8 cellular contexts compared by ENCODE assay signal in genomic region chr5:149486726-149487635, GRCh38.
DNase-seq lines count a peak whose midpoint lies in the region; ATAC-seq, FAIRE-seq and TF ChIP-seq lines count a peak whose summit lies in the region.

No MANE protein-coding gene starts in this region.

- peak overlapping the region; percentile 60 for H3K9ac ChIP-seq in HCT116 (ENCODE audit: low read length)
- no peak overlapping the region for H3K9ac ChIP-seq in GM12878 (ENCODE audit: control insufficient read depth, insufficient read depth, low read length)
- H3K9ac ChIP-seq in stomach smooth muscle (ENCODE audit: low read length in 2 of 2) = peak overlapping the region; percentile 37 to 39

- no peak overlapping the region for H3K4me3 ChIP-seq in HCT116 (replicated peaks in 1 of 2; ENCODE audit: low read depth in 1 of 2, low read length in 2 of 2)
- no peak overlapping the region for H3K4me3 ChIP-seq in GM12878
- no peak overlapping the region for H3K4me3 ChIP-seq in kidney epithelial cell (ENCODE audit: low read depth, low read length)
- peak overlapping the region in 1 of 2 donors; percentile 21 for H3K4me3 ChIP-seq in stomach smooth muscle (ENCODE audit: low read length in 2 of 2)

- peaks cover 28 to 75% of the 10 kb centered on the region in 2 experiments for H3K4me1 ChIP-seq in HCT116 (ENCODE audit: control insufficient read depth in 1 of 2, insufficient read depth in 2 of 2, low read length in 2 of 2)
- no peaks in the 10 kb centered on the region for H3K4me1 ChIP-seq in GM12878 (ENCODE audit: control insufficient read depth, insufficient read depth, low read length)
- peaks cover 58% of the 10 kb centered on the region for H3K4me1 ChIP-seq in stomach smooth muscle (ENCODE audit: control insufficient read depth, insufficient read depth, low read length)

- H3K27ac ChIP-seq in HCT116 (ENCODE audit: low read depth, low read length) (peak overlapping the region; percentile 65; the same call in 1 of the 2 replicates), GM12878 (ENCODE audit: control insufficient read depth, insufficient read depth) (no peak overlapping the region), stomach smooth muscle (ENCODE audit: low read length) (peak overlapping the region; percentile 91)

- TF ChIP-seq EP300 in GM12878 (IDR thresholded peaks at IDR 0.05; ENCODE audit: borderline replicate concordance in 1 of 2, control insufficient read depth in 1 of 2, low read depth in 2 of 2, low read length in 2 of 2) = no peak

- WGBS in GM12878 (ENCODE audit: insufficient coverage, insufficient replicate concordance, low lambda C conversion rate, missing lambda C conversion rate) = 47% methylated on average over 5 of the region's 5 CpGs

- in situ Hi-C loops in GM12878 (cut with MboI) = no loop called here

- DNase-seq in HCT116 (ENCODE audit: low read depth, low spot score) (no peak), GM12878 (ENCODE audit: low read depth, low spot score) (no peak), kidney epithelial cell (ENCODE audit: low read depth) (peak; percentile 34), erythroblast (lab: John Stamatoyannopoulos, UW) (no peak), GM19238 (ENCODE audit: insufficient read length, low spot score) (no peak), NCI-H1436 (lab: John Stamatoyannopoulos, UW) (no peak)
- DNase-seq in activated naive CD4-positive, alpha-beta T cell (lab: John Stamatoyannopoulos, UW) = no peak

- RAD21 ChIA-PET in HCT116 (lab: Charles Lee; ENCODE audit: low non-redundant PET in 1 of 2, low total read pairs in 2 of 2, uncharacterized antibody in 2 of 2, unreplicated experiment in 2 of 2) = interaction anchor here in 1 of 2 experiments (0.5 kb wide), 1 partner anchor 42 kb away, joined by 5 read pairs; no protein-coding TSS in a partner anchor
- RAD21 ChIA-PET in GM12878 (lab: Charles Lee; ENCODE audit: unreplicated experiment) = interaction anchor here (1.5 kb wide), 1 partner anchor 131 kb away, joined by 4 read pairs; no protein-coding TSS in a partner anchor

- no peak for TF ChIP-seq POLR2A in HCT116 (IDR thresholded peaks at IDR 0.05; ENCODE audit: borderline replicate concordance, extremely low read depth, insufficient read depth, insufficient read length)
- TF ChIP-seq POLR2A in GM12878 (IDR thresholded peaks at IDR 0.05; ENCODE audit: low read depth, low read length) = no peak
- no peak for TF ChIP-seq POLR2A in erythroblast (IDR thresholded peaks at IDR 0.05; ENCODE audit: low read length)

- H3K79me2 ChIP-seq in HCT116 (ENCODE audit: insufficient read depth, low read length) = no peaks in the 10 kb centered on the region
- H3K79me2 ChIP-seq in GM12878 (ENCODE audit: control insufficient read depth, insufficient read depth, low read length) = no peaks in the 10 kb centered on the region

- TF ChIP-seq CTCF in HCT116 (IDR thresholded peaks at IDR 0.05 in 2 of 3, conservative IDR thresholded peaks at IDR 0.05 in 1 of 3; ENCODE audit: borderline replicate concordance in 1 of 3, insufficient read depth in 1 of 3, low read depth in 2 of 3, low read length in 2 of 3) (no peak), GM12878 (IDR thresholded peaks at IDR 0.05 in 2 of 3, conservative IDR thresholded peaks at IDR 0.05 in 1 of 3; ENCODE audit: control insufficient read depth in 2 of 3, extremely low read depth in 1 of 3, insufficient read depth in 1 of 3, low read depth in 3 of 3, low read length in 3 of 3) (no peak), kidney epithelial cell (IDR thresholded peaks at IDR 0.05; ENCODE audit: insufficient read depth, low read length, poor library complexity, severe bottlenecking) (no peak)

- H3K36me3 ChIP-seq in HCT116 (ENCODE audit: control insufficient read depth in 1 of 2, insufficient read depth in 2 of 2, low read length in 2 of 2) (no peaks in the 10 kb centered on the region), GM12878 (ENCODE audit: control insufficient read depth in 2 of 2, insufficient read depth in 2 of 2, low read length in 1 of 2) (no peaks in the 10 kb centered on the region), kidney epithelial cell (ENCODE audit: control insufficient read depth, insufficient read depth, low read length) (no peaks in the 10 kb centered on the region), stomach smooth muscle (ENCODE audit: control insufficient read depth in 2 of 2, insufficient read depth in 2 of 2, low read length in 2 of 2) (no peaks in the 10 kb centered on the region)

- H2AFZ ChIP-seq in HCT116 (ENCODE audit: low read depth, low read length, poor library complexity, severe bottlenecking) = no peak overlapping the region
- H2AFZ ChIP-seq in GM12878 (ENCODE audit: control insufficient read depth, low read depth, low read length) = no peak overlapping the region

- H3K9me3 ChIP-seq in HCT116 (ENCODE audit: control insufficient read depth in 1 of 2, insufficient read depth in 1 of 2, low read depth in 1 of 2, low read length in 2 of 2) = no peaks in the 10 kb centered on the region
- H3K9me3 ChIP-seq in GM12878 (replicated peaks; ENCODE audit: control insufficient read depth, insufficient read depth, low read length) = no peaks in the 10 kb centered on the region
- H3K9me3 ChIP-seq in stomach smooth muscle (ENCODE audit: control insufficient read depth in 2 of 2, low read length in 2 of 2) = no peaks in the 10 kb centered on the region

- no TSS peak for BruUV-seq in HCT116 (replicated peaks; lab: Mats Ljungman, UMichigan)
- BruUV-seq in GM12878 (replicated peaks; lab: Mats Ljungman, UMichigan) = TSS peak; percentile 1

- intact Hi-C loops in HCT116 (cut with micrococcal nuclease) = loop anchor here (5.0 kb wide), 1 partner anchor 40 kb away; no protein-coding TSS in a partner anchor
- intact Hi-C loops in GM12878 (cut with micrococcal nuclease; ENCODE audit: unreplicated experiment) = no loop called here

- H3K27me3 ChIP-seq in HCT116 (ENCODE audit: insufficient read depth, low read length) (no peaks in the 10 kb centered on the region), GM12878 (replicated peaks in 1 of 2; ENCODE audit: control insufficient read depth in 2 of 2, insufficient read depth in 2 of 2, low read length in 1 of 2) (no peaks in the 10 kb centered on the region), kidney epithelial cell (ENCODE audit: control insufficient read depth, insufficient read depth, low read length) (no peaks in the 10 kb centered on the region), stomach smooth muscle (ENCODE audit: control insufficient read depth in 1 of 2, insufficient read depth in 2 of 2, low read length in 2 of 2) (no peaks in the 10 kb centered on the region)

- TF ChIP-seq RAD21 in HCT116 (IDR thresholded peaks at IDR 0.05; ENCODE audit: low read depth) = no peak
- TF ChIP-seq RAD21 in GM12878 (IDR thresholded peaks at IDR 0.05; ENCODE audit: insufficient read depth, low read depth, low read length) = no peak

- SMC1A ChIA-PET in GM12878 (lab: Charles Lee; ENCODE audit: uncharacterized antibody, unreplicated experiment) = interaction anchor here (1.0 kb wide), 1 partner anchor 17 kb away, joined by 3 read pairs; no protein-coding TSS in a partner anchor

- H4K20me1 ChIP-seq in HCT116 (ENCODE audit: insufficient read depth) (no peaks in the 10 kb centered on the region), GM12878 (ENCODE audit: control insufficient read depth, insufficient read depth) (no peaks in the 10 kb centered on the region)

- ATAC-seq in HCT116 = peak; percentile 17; the same call in 1 of the 2 replicates
- ATAC-seq in GM12878 = no peak

- FAIRE-seq in GM12878 (lab: Jason Lieb, UNC) = no peak

- peak overlapping the region; percentile 70 for H3K4me2 ChIP-seq in HCT116 (ENCODE audit: low read length)
- H3K4me2 ChIP-seq in GM12878 (ENCODE audit: control insufficient read depth, insufficient read depth) = no peak overlapping the region

- CTCF ChIA-PET in HCT116 (lab: Charles Lee) = interaction anchor here (0.7 to 1.5 kb wide), 4 partner anchors 10 to 78 kb away, joined by 3 to 4 read pairs (median 3); no protein-coding TSS in a partner anchor
- CTCF ChIA-PET in GM12878 (lab: Yijun Ruan, JAX) = interaction anchor here (0.9 to 1.7 kb wide), 2 partner anchors 12 to 131 kb away, joined by 4 read pairs; no protein-coding TSS in a partner anchor

- no peaks in the 10 kb centered on the region for H3K9me2 ChIP-seq in HCT116 (ENCODE audit: insufficient read depth)

- POLR2A ChIA-PET in HCT116 (lab: Charles Lee) (interaction anchor here (0.8 to 1.1 kb wide), 3 partner anchors 8 to 75 kb away, joined by 3 read pairs; no protein-coding TSS in a partner anchor), GM12878 (lab: Charles Lee) (interaction anchor here (1.0 kb wide), 1 partner anchor 34 kb away, joined by 3 read pairs; no protein-coding TSS in a partner anchor)

TF ChIP-seq in HCT116, 20 proteins besides CTCF, POLR2A, EP300 and RAD21 (continues in another document):
- TF ChIP-seq EZH2phosphoT487 (IDR thresholded peaks at IDR 0.05; ENCODE audit: borderline replicate concordance) (no peak), ELF1 (IDR thresholded peaks at IDR 0.05; ENCODE audit: borderline replicate concordance, low read depth) (no peak), YY1 (IDR thresholded peaks at IDR 0.05; ENCODE audit: extremely low read depth, insufficient replicate concordance, low read depth, low read length) (no peak)

TF ChIP-seq in GM12878, 131 proteins besides CTCF, POLR2A, EP300 and RAD21 (continues in another document):
- TF ChIP-seq RELA (IDR thresholded peaks at IDR 0.05; ENCODE audit: borderline replicate concordance, partially characterized antibody) = no peak
